26 cellular contexts compared by ENCODE assay signal in genomic region chr12:55694651-55695050, GRCh38.
"Had no signal": no experiment of that assay in that cellular context is flagged by ENCODE, and none has a peak within 500 bp of the region (broad histone marks: within the 10 kb centered on the region; RNA-seq: fewer than 3 reads in every experiment).

No MANE protein-coding gene starts in this region.

- ATAC-seq: foreskin keratinocyte; left lung; naive thymus-derived CD8-positive, alpha-beta T cell; stimulated activated effector memory CD8-positive, alpha-beta T cell treated with anti-CD3 and anti-CD28 coated beads, Interleukin-12 subunit alpha, Interleukin-12 subunit beta, amount 100 ng/mL, for 72 hours had no signal

- H3K9me3 Mint-ChIP-seq: naive thymus-derived CD8-positive, alpha-beta T cell; nephron progenitor cell; stimulated activated effector memory CD8-positive, alpha-beta T cell treated with anti-CD3 and anti-CD28 coated beads, Interleukin-12 subunit alpha, Interleukin-12 subunit beta, amount 100 ng/mL, for 72 hours had no signal

- H3K27me3 Mint-ChIP-seq: naive thymus-derived CD8-positive, alpha-beta T cell had no signal

- H3K27me3 ChIP-seq: esophagus muscularis mucosa, heart right ventricle, left lung, ovary, sigmoid colon, stomach, thyroid gland had no signal

- H3K27ac Mint-ChIP-seq: naive thymus-derived CD8-positive, alpha-beta T cell; nephron progenitor cell had no signal

- H3K9me3 ChIP-seq: esophagus muscularis mucosa, heart right ventricle, left lung, ovary, sigmoid colon, stomach, thyroid gland had no signal

- H3K4me1 ChIP-seq: foreskin keratinocyte, left lung, stomach, thyroid gland had no signal

- H3K4me3 ChIP-seq: esophagus muscularis mucosa, heart right ventricle, left lung, ovary, sigmoid colon, stomach, thyroid gland had no signal

- H3K36me3 Mint-ChIP-seq: naive thymus-derived CD8-positive, alpha-beta T cell; stimulated activated effector memory CD8-positive, alpha-beta T cell treated with anti-CD3 and anti-CD28 coated beads, Interleukin-12 subunit alpha, Interleukin-12 subunit beta, amount 100 ng/mL, for 72 hours had no signal

- H3K4me3 Mint-ChIP-seq: naive thymus-derived CD8-positive, alpha-beta T cell; nephron progenitor cell; stimulated activated effector memory CD8-positive, alpha-beta T cell treated with anti-CD3 and anti-CD28 coated beads, Interleukin-12 subunit alpha, Interleukin-12 subunit beta, amount 100 ng/mL, for 72 hours had no signal

- H3K4me1 Mint-ChIP-seq: stimulated activated effector memory CD8-positive, alpha-beta T cell treated with anti-CD3 and anti-CD28 coated beads, Interleukin-12 subunit alpha, Interleukin-12 subunit beta, amount 100 ng/mL, for 72 hours had no signal

- H3K36me3 ChIP-seq: ovary, thyroid gland had no signal

- DNase-seq: cerebellar nuclear complex; dermis blood vessel endothelial cell; effector memory CD4-positive, alpha-beta T cell; foreskin keratinocyte; glutamatergic neuron; heart right ventricle; hippocampal formation; left cardiac atrium; mammary epithelial cell; mesendoderm; nephron progenitor cell; nucleus accumbens; posterior cingulate gyrus; retina; stimulated activated CD4-positive, alpha-beta T cell treated with anti-CD3 and anti-CD28 coated beads, Interleukin-2, amount 100 ng/mL, for 24 hours; stimulated activated CD4-positive, alpha-beta T cell treated with anti-CD3 and anti-CD28 coated beads, Interleukin-4, amount 100 ng/mL, for 24 hours; stimulated activated naive CD4-positive, alpha-beta T cell treated with Interleukin-2 at 50 U/mL for 16 hours; stomach; thyroid gland; trophoblast cell had no signal

- H3K27ac ChIP-seq: foreskin keratinocyte, heart right ventricle, left lung, ovary, stomach, thyroid gland had no signal
